Comparison of ENCODE assay signal across 8 cellular contexts in genomic region chr12:6554168-6554989, GRCh38. TPM values are rescaled to one million over a fixed set of nuclear protein-coding genes. Genes with fewer than 3 reads are reported as not detected.
DNase-seq lines count a peak whose midpoint lies in the region; ATAC-seq and TF ChIP-seq lines count a peak whose summit lies in the region.

No MANE protein-coding gene starts in this region.

- H3K27me3 Mint-ChIP-seq in activated T-helper 2 cell treated with anti-CD3 and anti-CD28 coated beads, Interferon-gamma antibody, Interleukin-2, Interleukin-4, amounts not matched to agents 10 μg/mL and 5 μg/mL and 100 μg/mL, durations not matched to agents 14 hours and 24 hours and 36 hours (ENCODE audit: low read depth): no peaks in the 10 kb centered on the region
- H3K27me3 Mint-ChIP-seq in nephron progenitor cell (ENCODE audit: low read depth, poor library complexity): no peaks in the 10 kb centered on the region

- H3K4me3 ChIP-seq in AG04450 (ENCODE audit: low read depth, low read length): peak overlapping the region; percentile 84
- peak overlapping the region; percentile 64 to 90 (median 76) for H3K4me3 ChIP-seq in Peyer's patch
- H3K4me3 ChIP-seq in fibroblast of pulmonary artery (replicated peaks; ENCODE audit: low read depth, low read length): peak overlapping the region; percentile 78
- H3K4me3 ChIP-seq in tibial artery: peak overlapping the region; percentile 93 to 98

- H3K27ac ChIP-seq in AG04450 (ENCODE audit: low read depth, low read length) (peak overlapping the region; percentile 39), Peyer's patch (peak overlapping the region; percentile 15 to 85 (median 54)), tibial artery (peak overlapping the region; percentile 88 to 92)

- CTCF ChIA-PET in AG04450 (lab: Charles Lee): interaction anchor here (0.8 to 10.3 kb wide), 6 partner anchors 9 to 566 kb away, joined by 3 to 103 read pairs (median 6); partner anchors contain the start of gene MLF2

- peaks cover 44% of the 10 kb centered on the region for H3K36me3 Mint-ChIP-seq in activated T-helper 2 cell treated with anti-CD3 and anti-CD28 coated beads, Interferon-gamma antibody, Interleukin-2, Interleukin-4, amounts not matched to agents 10 μg/mL and 5 μg/mL and 100 μg/mL, durations not matched to agents 14 hours and 24 hours and 36 hours (ENCODE audit: low read depth)
- H3K36me3 Mint-ChIP-seq in nephron progenitor cell (ENCODE audit: low read depth): peaks cover 12% of the 10 kb centered on the region

- H3K9me3 ChIP-seq in AG04450 (ENCODE audit: control insufficient read depth, insufficient read depth, low read length) (no peaks in the 10 kb centered on the region), Peyer's patch (no peaks in the 10 kb centered on the region), tibial artery (no peaks in the 10 kb centered on the region)

- peaks cover 32% of the 10 kb centered on the region for H3K4me1 Mint-ChIP-seq in activated T-helper 2 cell treated with anti-CD3 and anti-CD28 coated beads, Interferon-gamma antibody, Interleukin-2, Interleukin-4, amounts not matched to agents 10 μg/mL and 5 μg/mL and 100 μg/mL, durations not matched to agents 14 hours and 24 hours and 36 hours (ENCODE audit: low read depth)
- H3K4me1 Mint-ChIP-seq in nephron progenitor cell: peaks cover 41% of the 10 kb centered on the region

- peak overlapping the region; percentile 17 for H3K27ac Mint-ChIP-seq in activated T-helper 2 cell treated with anti-CD3 and anti-CD28 coated beads, Interferon-gamma antibody, Interleukin-2, Interleukin-4, amounts not matched to agents 10 μg/mL and 5 μg/mL and 100 μg/mL, durations not matched to agents 14 hours and 24 hours and 36 hours
- peak overlapping the region; percentile 80 for H3K27ac Mint-ChIP-seq in nephron progenitor cell

- no peaks in the 10 kb centered on the region for H3K9me3 Mint-ChIP-seq in activated T-helper 2 cell treated with anti-CD3 and anti-CD28 coated beads, Interferon-gamma antibody, Interleukin-2, Interleukin-4, amounts not matched to agents 10 μg/mL and 5 μg/mL and 100 μg/mL, durations not matched to agents 14 hours and 24 hours and 36 hours
- H3K9me3 Mint-ChIP-seq in nephron progenitor cell: no peaks in the 10 kb centered on the region

- H3K36me3 ChIP-seq in Peyer's patch: peaks cover 0 to 8% (median 0%) of the 10 kb centered on the region in 3 donors
- peaks cover 4 to 23% (median 15%) of the 10 kb centered on the region in 3 donors for H3K36me3 ChIP-seq in tibial artery

- peak overlapping the region; percentile 90 for H3K4me3 Mint-ChIP-seq in activated T-helper 2 cell treated with anti-CD3 and anti-CD28 coated beads, Interferon-gamma antibody, Interleukin-2, Interleukin-4, amounts not matched to agents 10 μg/mL and 5 μg/mL and 100 μg/mL, durations not matched to agents 14 hours and 24 hours and 36 hours (ENCODE audit: low read depth)
- peak overlapping the region; percentile 94 for H3K4me3 Mint-ChIP-seq in nephron progenitor cell

- ATAC-seq in GM18505 (IDR thresholded peaks at IDR 0.05; ENCODE audit: unreplicated experiment): no peak
- peak; percentile 69 for ATAC-seq in HG03175 (IDR thresholded peaks at IDR 0.05; ENCODE audit: unreplicated experiment)

- TF ChIP-seq POLR2A in GM18505 (IDR thresholded peaks at IDR 0.05; ENCODE audit: borderline replicate concordance, extremely low read depth, insufficient read depth, insufficient read length) (peak; percentile 33), Peyer's patch (IDR thresholded peaks at IDR 0.05) (no peak)

- TF ChIP-seq CTCF in AG04450 (IDR thresholded peaks at IDR 0.05; ENCODE audit: low read depth, low read length): peak; percentile 65
- TF ChIP-seq CTCF in Peyer's patch (IDR thresholded peaks at IDR 0.05): peak; percentile 52 to 63 (median 58)
- peak; percentile 57 for TF ChIP-seq CTCF in fibroblast of pulmonary artery (IDR thresholded peaks at IDR 0.05; ENCODE audit: low read length, missing control alignments)
- TF ChIP-seq CTCF in nephron progenitor cell (IDR thresholded peaks at IDR 0.05): peak; percentile 73
- peak; percentile 53 to 58 for TF ChIP-seq CTCF in tibial artery (IDR thresholded peaks at IDR 0.05)

- H3K27me3 ChIP-seq in AG04450 (ENCODE audit: control insufficient read depth, insufficient read depth, low read length): no peaks in the 10 kb centered on the region
- no peaks in the 10 kb centered on the region for H3K27me3 ChIP-seq in Peyer's patch
- no peaks in the 10 kb centered on the region for H3K27me3 ChIP-seq in tibial artery

- POLR2A ChIA-PET in AG04450 (lab: Yijun Ruan, JAX): interaction anchor here (0.6 to 11.1 kb wide), 7 partner anchors 14 to 145 kb away, joined by 3 to 218 read pairs (median 3); partner anchors contain the start of genes GAPDH, NOP2 and VAMP1

- no peak for DNase-seq in AG04450 (ENCODE audit: low read depth, low spot score)
- DNase-seq in Peyer's patch: peak; percentile 72 to 89 (median 87)
- DNase-seq in activated T-helper 2 cell treated with anti-CD3 and anti-CD28 coated beads, Interferon-gamma antibody, Interleukin-2, Interleukin-4, amounts not matched to agents 10 μg/mL and 5 μg/mL and 100 μg/mL, durations not matched to agents 14 hours and 24 hours and 36 hours (ENCODE audit: low spot score): peak; percentile 51
- DNase-seq in fibroblast of pulmonary artery (ENCODE audit: low read depth): peak; percentile 80
- peak; percentile 88 for DNase-seq in nephron progenitor cell
- DNase-seq in tibial artery: peak; percentile 81 to 89

- intact Hi-C loops in activated T-helper 2 cell treated with anti-CD3 and anti-CD28 coated beads, Interferon-gamma antibody, Interleukin-2, Interleukin-4, amounts not matched to agents 10 μg/mL and 5 μg/mL and 100 μg/mL, durations not matched to agents 14 hours and 24 hours and 36 hours (cut with micrococcal nuclease): no loop called here
- intact Hi-C loops in tibial artery (cut with DNase I; ENCODE audit: low total_unique reads): no loop called here

- H3K4me1 ChIP-seq in Peyer's patch (peaks cover 0 to 55% (median 17%) of the 10 kb centered on the region in 4 donors), tibial artery (peaks cover 0 to 66% (median 60%) of the 10 kb centered on the region in 4 donors)

RNA-seq across cellular contexts. Expression of gene IFFO1, which starts 1.5 kb away (rescaled TPM):
- polyA plus RNA-seq in AG04450 (2011; rRNA removed): 23.8 and 24.2 TPM in 2 replicates
- polyA minus RNA-seq in AG04450 (2011; rRNA and poly(A)+ RNA removed): 17.8 and 18.2 TPM in 2 replicates
- 10 to 100 TPM in 2 of 4 donors, 1 to 10 TPM in 2; 7.8 to 50.3 (median 9.5) TPM for total RNA-seq in Peyer's patch
- total RNA-seq in activated T-helper 2 cell treated with anti-CD3 and anti-CD28 coated beads, Interferon-gamma antibody, Interleukin-2, Interleukin-4, amounts not matched to agents 10 μg/mL and 5 μg/mL and 100 μg/mL, durations not matched to agents 14 hours and 24 hours and 36 hours: 15.5 and 16.6 TPM in 2 replicates

RNA-seq across cellular contexts. Expression of gene NOP2, which starts 13.7 kb away (rescaled TPM):
- 35.7 and 41.3 TPM in 2 replicates for polyA plus RNA-seq in AG04450 (2011; rRNA removed)
- polyA minus RNA-seq in AG04450 (2011; rRNA and poly(A)+ RNA removed): 31.7 and 43.9 TPM in 2 replicates
- 100 to 1,000 TPM in 1 of 4 donors, 10 to 100 TPM in 3; 21.4 to 135 (median 43.6) TPM for total RNA-seq in Peyer's patch
- 146 and 157 TPM in 2 replicates for total RNA-seq in activated T-helper 2 cell treated with anti-CD3 and anti-CD28 coated beads, Interferon-gamma antibody, Interleukin-2, Interleukin-4, amounts not matched to agents 10 μg/mL and 5 μg/mL and 100 μg/mL, durations not matched to agents 14 hours and 24 hours and 36 hours

RNA-seq across cellular contexts. Expression of gene GAPDH, which starts 20.1 kb away (rescaled TPM):
- 9,160 and 11,356 TPM in 2 replicates for polyA plus RNA-seq in AG04450 (2011; rRNA removed)
- 15,456 and 19,888 TPM in 2 replicates for polyA minus RNA-seq in AG04450 (2011; rRNA and poly(A)+ RNA removed)
- 1,000 to 10,000 TPM; 1,939 to 3,624 (median 2,830) TPM for total RNA-seq in Peyer's patch
- total RNA-seq in activated T-helper 2 cell treated with anti-CD3 and anti-CD28 coated beads, Interferon-gamma antibody, Interleukin-2, Interleukin-4, amounts not matched to agents 10 μg/mL and 5 μg/mL and 100 μg/mL, durations not matched to agents 14 hours and 24 hours and 36 hours: 4,713 and 4,805 TPM in 2 replicates

RNA-seq across cellular contexts. Expression of gene CHD4, which starts 52.8 kb away (rescaled TPM):
- 86.3 and 119 TPM in 2 replicates for polyA plus RNA-seq in AG04450 (2011; rRNA removed)
- 235 and 284 TPM in 2 replicates for polyA minus RNA-seq in AG04450 (2011; rRNA and poly(A)+ RNA removed)
- total RNA-seq in Peyer's patch: 100 to 1,000 TPM; 129 to 209 (median 167) TPM
- total RNA-seq in activated T-helper 2 cell treated with anti-CD3 and anti-CD28 coated beads, Interferon-gamma antibody, Interleukin-2, Interleukin-4, amounts not matched to agents 10 μg/mL and 5 μg/mL and 100 μg/mL, durations not matched to agents 14 hours and 24 hours and 36 hours: 343 and 351 TPM in 2 replicates

Comparison
In these comparisons a context has a peak if more than half of its experiments do, and no peak if none do; other contexts are left out.
1. H3K27ac ChIP-seq: peak in every context shown above with its lines; median percentile 90 in tibial artery; 54 in Peyer's patch; 39 in AG04450.